Comparison of ENCODE assay signal across 10 cellular contexts in genomic region chr4:168765726-168766125, GRCh38.
DNase-seq lines count a peak whose midpoint lies in the region; ATAC-seq and TF ChIP-seq lines count a peak whose summit lies in the region.
"Had no signal": no experiment of that assay in that cellular context is flagged by ENCODE, and none has a peak within 500 bp of the region (broad histone marks: within the 10 kb centered on the region; RNA-seq: fewer than 3 reads in every experiment).

No MANE protein-coding gene starts in this region.

- no peak for TF ChIP-seq POLR2A in vagina (IDR thresholded peaks at IDR 0.05)

- peak overlapping the region; percentile 2 for H3K9ac ChIP-seq in mesenchymal stem cell (ENCODE audit: low read length)

- peak; percentile 51 for DNase-seq in NCI-H446 treated with DMSO at 0.1 percent for 48 hours (lab: John Stamatoyannopoulos, UW)
- peak; percentile 45 for DNase-seq in epithelial cell of esophagus (ENCODE audit: low read depth)
- DNase-seq in mesenchymal stem cell = no peak
- DNase-seq in vagina (ENCODE audit: extremely low spot score in 2 of 2) = no peak
- DNase-seq in activated CD4-positive, alpha-beta T cell treated with anti-CD3 and anti-CD28 coated beads, Interleukin-2, amount 50 U/mL, for 1 hour = no peak
- DNase-seq in epidermal melanocyte (ENCODE audit: insufficient read length, low spot score) = no peak
- DNase-seq: erythroblast; NCI-H2029 treated with DMSO at 0.1 percent for 48 hours; stimulated activated naive CD8-positive, alpha-beta T cell treated with anti-CD3 and anti-CD28 coated beads, Interleukin-15, amount 100 ng/mL, for 72 hours had no signal

- no peak overlapping the region for H3K4ac ChIP-seq in mesenchymal stem cell (ENCODE audit: low read depth in 1 of 2, low read length in 2 of 2)

- H2BK5ac ChIP-seq in mesenchymal stem cell (ENCODE audit: low read depth, low read length, poor library complexity, severe bottlenecking) = no peak overlapping the region

- peaks cover 1% of the 10 kb centered on the region for H3K79me1 ChIP-seq in mesenchymal stem cell (replicated peaks; ENCODE audit: low read length, poor library complexity, severe bottlenecking)

- no peak overlapping the region for H2AFZ ChIP-seq in mesenchymal stem cell (ENCODE audit: low read depth, low read length)

- no peak overlapping the region for H4K91ac ChIP-seq in mesenchymal stem cell (ENCODE audit: low read length)

- H3K4me1 ChIP-seq in mesenchymal stem cell (ENCODE audit: control insufficient read depth, insufficient read depth, low read depth, low read length) = peaks cover 9% of the 10 kb centered on the region
- peaks cover 40% of the 10 kb centered on the region for H3K4me1 ChIP-seq in vagina

- no peak overlapping the region for H3K4me2 ChIP-seq in mesenchymal stem cell (ENCODE audit: low read length, poor library complexity, severe bottlenecking)

- no peaks in the 10 kb centered on the region for H3K27me3 ChIP-seq in mesenchymal stem cell (ENCODE audit: control insufficient read depth in 1 of 2, insufficient read depth in 1 of 2, low read length in 2 of 2)
- H3K27me3 ChIP-seq in vagina = no peaks in the 10 kb centered on the region

- TF ChIP-seq CTCF in epithelial cell of esophagus (IDR thresholded peaks at IDR 0.05; ENCODE audit: insufficient read depth, low read depth, low read length, missing control alignments) (no peak), vagina (IDR thresholded peaks at IDR 0.05) (no peak)

- H3K18ac ChIP-seq in mesenchymal stem cell (ENCODE audit: low read depth in 1 of 2, low read length in 2 of 2) = no peak overlapping the region

- intact Hi-C loops in vagina (cut with DNase I) = loop anchor here (10.0 kb wide), 1 partner anchor 49 kb away; no protein-coding TSS in a partner anchor

- no peak overlapping the region for H4K8ac ChIP-seq in mesenchymal stem cell (ENCODE audit: low read length)

- H3K4me3 ChIP-seq in epithelial cell of esophagus (ENCODE audit: low read length) = no peak overlapping the region
- no peak overlapping the region for H3K4me3 ChIP-seq in mesenchymal stem cell (ENCODE audit: insufficient read depth in 1 of 2, low read depth in 1 of 2, low read length in 2 of 2)
- H3K4me3 ChIP-seq in vagina = no peak overlapping the region

- no peak overlapping the region for H2BK15ac ChIP-seq in mesenchymal stem cell (ENCODE audit: low read depth, poor library complexity, severe bottlenecking)

- no peak for ATAC-seq in HG02938 (IDR thresholded peaks at IDR 0.05; ENCODE audit: unreplicated experiment)
- ATAC-seq: stimulated activated naive CD8-positive, alpha-beta T cell treated with anti-CD3 and anti-CD28 coated beads, Interleukin-15, amount 100 ng/mL, for 72 hours had no signal

- H2AK5ac ChIP-seq in mesenchymal stem cell (ENCODE audit: low read length, severe bottlenecking) = peak overlapping the region; percentile 92

- no peak overlapping the region for H3K14ac ChIP-seq in mesenchymal stem cell (ENCODE audit: low read length in 2 of 2)

- no peak overlapping the region for H3K23ac ChIP-seq in mesenchymal stem cell (ENCODE audit: low read length in 2 of 2)

- no peak overlapping the region for H2BK120ac ChIP-seq in mesenchymal stem cell (ENCODE audit: low read depth, low read length)

- no peaks in the 10 kb centered on the region for H3K9me3 ChIP-seq in mesenchymal stem cell (ENCODE audit: control insufficient read depth, low read length)
- H3K9me3 ChIP-seq in vagina = no peaks in the 10 kb centered on the region

- peak overlapping the region in 1 of 2 experiments; percentile 75 for H2BK12ac ChIP-seq in mesenchymal stem cell (ENCODE audit: low read length in 2 of 2)

- no peak overlapping the region for H3K27ac ChIP-seq in mesenchymal stem cell (ENCODE audit: low read length, poor library complexity, severe bottlenecking)
- peak overlapping the region; percentile 68 for H3K27ac ChIP-seq in vagina

- no peaks in the 10 kb centered on the region for H3K36me3 ChIP-seq in mesenchymal stem cell (ENCODE audit: control insufficient read depth in 1 of 2, insufficient read depth in 2 of 2, low read depth in 1 of 2, low read length in 2 of 2)
- H3K36me3 ChIP-seq in vagina = no peaks in the 10 kb centered on the region

Comparison
In these comparisons a context has a peak if more than half of its experiments do, and no peak if none do; other contexts are left out.
1. DNase-seq: peak in NCI-H446 treated with DMSO at 0.1 percent for 48 hours (single experiment) and epithelial cell of esophagus (single experiment); none in mesenchymal stem cell (single experiment), vagina (0 of 2), activated CD4-positive, alpha-beta T cell treated with anti-CD3 and anti-CD28 coated beads, Interleukin-2, amount 50 U/mL, for 1 hour (single experiment) and epidermal melanocyte (single experiment).